8 cellular contexts compared by ENCODE assay signal in genomic region chr13:48532146-48532472, GRCh38. TPM values are rescaled to one million over a fixed set of nuclear protein-coding genes. Genes with fewer than 3 reads are reported as not detected.
A peak's percentile ranks its signal among the peaks of the same experiment; 100 is the strongest.
DNase-seq lines count a peak whose midpoint lies in the region; ATAC-seq, FAIRE-seq and TF ChIP-seq lines count a peak whose summit lies in the region.

No MANE protein-coding gene starts in this region.

- H3K4me1 ChIP-seq in foreskin keratinocyte = peaks cover 9% of the 10 kb centered on the region
- peaks cover 0 to 6% (median 0%) of the 10 kb centered on the region in 3 donors for H3K4me1 ChIP-seq in pancreas

- no peaks in the 10 kb centered on the region for H3K27me3 Mint-ChIP-seq in WTC11 (ENCODE audit: low read depth)

- ATAC-seq in GM21529 (IDR thresholded peaks at IDR 0.05; ENCODE audit: unreplicated experiment) (peak; percentile 7), WTC11 (peak; percentile 4), foreskin keratinocyte (peak; percentile 19), pancreas (peak; percentile 37 to 57 (median 46))

- CTCF ChIA-PET in WTC11 (lab: Charles Lee) = interaction anchor here (0.5 to 1.8 kb wide), 8 partner anchors 10 to 494 kb away, joined by 3 to 9 read pairs (median 4); no protein-coding TSS in a partner anchor

- no peaks in the 10 kb centered on the region for H3K36me3 ChIP-seq in pancreas

- H3K4me3 Mint-ChIP-seq in WTC11 = peak overlapping the region; percentile 83

- intact Hi-C loops in pancreas (cut with DNase I) = no loop called here

- POLR2A ChIA-PET in WTC11 (lab: Charles Lee) = interaction anchor here (0.8 to 1.3 kb wide), 4 partner anchors 11 to 299 kb away, joined by 3 to 5 read pairs (median 4); partner anchors contain the start of gene ITM2B

- H3K36me3 Mint-ChIP-seq in WTC11 = no peaks in the 10 kb centered on the region

- no peaks in the 10 kb centered on the region; the same call in 1 of the 2 replicates for H3K9me3 Mint-ChIP-seq in WTC11

- peak overlapping the region; percentile 86 for H3K27ac Mint-ChIP-seq in WTC11

- H3K4me1 Mint-ChIP-seq in WTC11 = peaks cover 20% of the 10 kb centered on the region

- H3K4me3 ChIP-seq in pancreas = peak overlapping the region; percentile 58 to 68 (median 64)

- H3K27ac ChIP-seq in foreskin keratinocyte (peak overlapping the region; percentile 69), pancreas (peak overlapping the region; percentile 91 to 96 (median 94))

- no peaks in the 10 kb centered on the region for H3K9me3 ChIP-seq in pancreas

- H3K27me3 ChIP-seq in foreskin keratinocyte (no peaks in the 10 kb centered on the region), pancreas (no peaks in the 10 kb centered on the region)

- no peak for FAIRE-seq in pancreas (lab: Jason Lieb, UNC)

- TF ChIP-seq CTCF in WTC11 (IDR thresholded peaks at IDR 0.05) (no peak), foreskin keratinocyte (conservative IDR thresholded peaks at IDR 0.05) (no peak), pancreas (IDR thresholded peaks at IDR 0.05) (no peak)

- WGBS in pancreas, 2 donors = 0 to 2% methylated on average over 17 of the region's 17 CpGs

- DNase-seq in AML-193 (lab: John Stamatoyannopoulos, UW) (peak; percentile 73 to 74), WTC11 (ENCODE audit: low spot score) (peak; percentile 13), foreskin keratinocyte (no peak), pancreas (no peak), NCI-H128 (lab: John Stamatoyannopoulos, UW; ENCODE audit: unreplicated experiment) (no peak), HPDE6-E6E7 (ENCODE audit: extremely low spot score) (no peak), retina (no peak)

TF ChIP-seq in WTC11, 78 proteins besides CTCF, POLR2A, EP300 and RAD21:
- TF ChIP-seq NR2C2 (CRISPR knock-in tag; IDR thresholded peaks at IDR 0.05) = no peak

RNA-seq across cellular contexts. Expression of gene RCBTB2, which starts 0.8 kb away (rescaled TPM):
- total RNA-seq in WTC11 (2021) = 6.6 to 9.4 TPM (median 9.1 TPM) in 3 replicates
- total RNA-seq in foreskin keratinocyte = 3.2 and 4.1 TPM in 2 replicates
- polyA plus RNA-seq in foreskin keratinocyte = 1.6 and 2.1 TPM in 2 replicates
- total RNA-seq in pancreas = 1 to 10 TPM; 2.7 to 8.8 (median 4.1) TPM
- polyA plus RNA-seq in pancreas = 1 to 10 TPM; 7.1 to 9.7 TPM

Comparison
In these comparisons a context has a peak if more than half of its experiments do, and no peak if none do; other contexts are left out.
1. DNase-seq: peak in AML-193 (2 of 2) and WTC11 (single experiment); none in foreskin keratinocyte (0 of 2), pancreas (0 of 6), NCI-H128 (single experiment), HPDE6-E6E7 (single experiment) and retina (single experiment).
2. Peak in every context shown above with its lines, with median percentiles within 50 percentile points of each other: ATAC-seq.